In the genomic region with DNA sequence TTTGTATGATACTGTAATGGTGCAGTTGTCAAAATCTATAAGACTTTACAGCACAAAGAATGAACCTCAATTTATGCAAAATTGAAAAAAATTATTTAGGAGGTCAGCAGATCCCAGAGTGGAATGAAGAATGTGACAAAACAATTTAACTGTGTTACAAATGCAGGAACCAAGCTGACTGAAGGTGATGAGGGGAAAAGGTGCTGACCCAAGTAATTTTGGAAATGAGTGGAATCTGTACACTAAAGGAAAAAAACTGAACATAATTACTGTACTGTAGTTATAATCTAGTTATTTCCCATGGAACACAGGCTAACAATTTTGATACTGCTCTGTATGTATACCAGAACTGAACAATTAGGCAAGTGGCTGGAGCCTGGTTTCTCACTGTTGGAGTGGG, we compare ENCODE assay signal across 8 cellular contexts. TPM values are rescaled to one million over a fixed set of nuclear protein-coding genes. Genes with fewer than 3 reads are reported as not detected.
"Had no signal": no experiment of that assay in that cellular context is flagged by ENCODE, and none has a peak within 500 bp of the region (broad histone marks: within the 10 kb centered on the region; RNA-seq: fewer than 3 reads in every experiment).

No MANE protein-coding gene starts in this region.

- H3K27ac ChIP-seq: HL-60 had no signal

- H3K36me3 Mint-ChIP-seq: IgD-negative memory B cell had no signal

- ATAC-seq: HepG2 had no signal

- H3K4me3 Mint-ChIP-seq: IgD-negative memory B cell had no signal

- DNase-seq: IMR-90, KBM-7, KG1 had no signal

- FAIRE-seq: HepG2, HTR-8/SVneo had no signal

- H3K27ac Mint-ChIP-seq: IgD-negative memory B cell had no signal

- H3K4me1 Mint-ChIP-seq: IgD-negative memory B cell had no signal

RNA-seq across cellular contexts. Expression of a gene that starts 31.2 kb away (rescaled TPM):
- total RNA-seq: HT-29 had no signal
